Comparison of ENCODE assay signal across 2 cellular contexts in the genomic region with DNA sequence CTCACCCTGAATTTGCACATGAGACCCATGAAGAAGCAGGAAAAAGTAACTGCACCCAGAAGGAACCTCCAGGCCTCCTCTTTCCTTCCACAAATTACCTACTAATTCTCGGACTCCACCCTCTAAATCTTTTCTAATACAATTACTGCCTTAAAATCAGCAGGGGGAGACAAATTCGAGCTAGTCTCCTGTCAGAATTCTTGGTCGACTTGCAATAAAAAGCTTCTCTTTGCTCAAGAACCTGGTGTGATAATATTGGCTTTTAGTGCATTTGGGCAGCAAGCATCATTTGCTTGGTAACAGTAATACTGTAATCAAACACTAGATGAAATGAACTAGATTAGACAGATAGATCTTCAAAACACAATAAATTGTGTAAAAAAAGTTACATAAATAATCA.
TF ChIP-seq lines count a peak whose summit lies in the region.

No MANE protein-coding gene starts in this region.

TF ChIP-seq in SK-N-SH, 30 proteins besides CTCF, POLR2A, EP300 and RAD21 (continued from another document):
- TF ChIP-seq PBX3 (IDR thresholded peaks at IDR 0.05) (no peak), SMC3 (IDR thresholded peaks at IDR 0.05; ENCODE audit: low read depth, low read length) (no peak), ELF1 (IDR thresholded peaks at IDR 0.05) (no peak)
- TF ChIP-seq, protein P1, sequence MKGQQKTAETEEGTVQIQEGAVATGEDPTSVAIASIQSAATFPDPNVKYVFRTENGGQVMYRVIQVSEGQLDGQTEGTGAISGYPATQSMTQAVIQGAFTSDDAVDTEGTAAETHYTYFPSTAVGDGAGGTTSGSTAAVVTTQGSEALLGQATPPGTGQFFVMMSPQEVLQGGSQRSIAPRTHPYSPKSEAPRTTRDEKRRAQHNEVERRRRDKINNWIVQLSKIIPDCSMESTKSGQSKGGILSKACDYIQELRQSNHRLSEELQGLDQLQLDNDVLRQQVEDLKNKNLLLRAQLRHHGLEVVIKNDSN (IDR thresholded peaks at IDR 0.05; ENCODE audit: borderline replicate concordance, low read depth): no peak

TF ChIP-seq in SK-N-SH treated with all-trans-retinoic acid at 6 μM for 48 hours, 23 proteins besides CTCF, POLR2A, EP300 and RAD21 (continued from another document):
- TF ChIP-seq, protein P2, sequence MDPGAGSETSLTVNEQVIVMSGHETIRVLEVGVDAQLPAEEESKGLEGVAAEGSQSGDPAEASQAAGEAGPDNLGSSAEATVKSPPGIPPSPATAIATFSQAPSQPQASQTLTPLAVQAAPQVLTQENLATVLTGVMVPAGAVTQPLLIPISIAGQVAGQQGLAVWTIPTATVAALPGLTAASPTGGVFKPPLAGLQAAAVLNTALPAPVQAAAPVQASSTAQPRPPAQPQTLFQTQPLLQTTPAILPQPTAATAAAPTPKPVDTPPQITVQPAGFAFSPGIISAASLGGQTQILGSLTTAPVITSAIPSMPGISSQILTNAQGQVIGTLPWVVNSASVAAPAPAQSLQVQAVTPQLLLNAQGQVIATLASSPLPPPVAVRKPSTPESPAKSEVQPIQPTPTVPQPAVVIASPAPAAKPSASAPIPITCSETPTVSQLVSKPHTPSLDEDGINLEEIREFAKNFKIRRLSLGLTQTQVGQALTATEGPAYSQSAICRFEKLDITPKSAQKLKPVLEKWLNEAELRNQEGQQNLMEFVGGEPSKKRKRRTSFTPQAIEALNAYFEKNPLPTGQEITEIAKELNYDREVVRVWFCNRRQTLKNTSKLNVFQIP (CRISPR knock-in tag; IDR thresholded peaks at IDR 0.05; ENCODE audit: borderline replicate concordance, low read depth): no peak
- TF ChIP-seq, protein P3, sequence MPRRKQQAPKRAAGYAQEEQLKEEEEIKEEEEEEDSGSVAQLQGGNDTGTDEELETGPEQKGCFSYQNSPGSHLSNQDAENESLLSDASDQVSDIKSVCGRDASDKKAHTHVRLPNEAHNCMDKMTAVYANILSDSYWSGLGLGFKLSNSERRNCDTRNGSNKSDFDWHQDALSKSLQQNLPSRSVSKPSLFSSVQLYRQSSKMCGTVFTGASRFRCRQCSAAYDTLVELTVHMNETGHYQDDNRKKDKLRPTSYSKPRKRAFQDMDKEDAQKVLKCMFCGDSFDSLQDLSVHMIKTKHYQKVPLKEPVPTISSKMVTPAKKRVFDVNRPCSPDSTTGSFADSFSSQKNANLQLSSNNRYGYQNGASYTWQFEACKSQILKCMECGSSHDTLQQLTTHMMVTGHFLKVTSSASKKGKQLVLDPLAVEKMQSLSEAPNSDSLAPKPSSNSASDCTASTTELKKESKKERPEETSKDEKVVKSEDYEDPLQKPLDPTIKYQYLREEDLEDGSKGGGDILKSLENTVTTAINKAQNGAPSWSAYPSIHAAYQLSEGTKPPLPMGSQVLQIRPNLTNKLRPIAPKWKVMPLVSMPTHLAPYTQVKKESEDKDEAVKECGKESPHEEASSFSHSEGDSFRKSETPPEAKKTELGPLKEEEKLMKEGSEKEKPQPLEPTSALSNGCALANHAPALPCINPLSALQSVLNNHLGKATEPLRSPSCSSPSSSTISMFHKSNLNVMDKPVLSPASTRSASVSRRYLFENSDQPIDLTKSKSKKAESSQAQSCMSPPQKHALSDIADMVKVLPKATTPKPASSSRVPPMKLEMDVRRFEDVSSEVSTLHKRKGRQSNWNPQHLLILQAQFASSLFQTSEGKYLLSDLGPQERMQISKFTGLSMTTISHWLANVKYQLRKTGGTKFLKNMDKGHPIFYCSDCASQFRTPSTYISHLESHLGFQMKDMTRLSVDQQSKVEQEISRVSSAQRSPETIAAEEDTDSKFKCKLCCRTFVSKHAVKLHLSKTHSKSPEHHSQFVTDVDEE (CRISPR knock-in tag; IDR thresholded peaks at IDR 0.05): no peak
- TF ChIP-seq ESRRG (CRISPR knock-in tag; IDR thresholded peaks at IDR 0.05): no peak
- no peak for TF ChIP-seq ZNF565 (CRISPR knock-in tag; conservative IDR thresholded peaks at IDR 0.05; ENCODE audit: low read depth)
